Comparison of ENCODE assay signal across 16 cellular contexts in the genomic region with DNA sequence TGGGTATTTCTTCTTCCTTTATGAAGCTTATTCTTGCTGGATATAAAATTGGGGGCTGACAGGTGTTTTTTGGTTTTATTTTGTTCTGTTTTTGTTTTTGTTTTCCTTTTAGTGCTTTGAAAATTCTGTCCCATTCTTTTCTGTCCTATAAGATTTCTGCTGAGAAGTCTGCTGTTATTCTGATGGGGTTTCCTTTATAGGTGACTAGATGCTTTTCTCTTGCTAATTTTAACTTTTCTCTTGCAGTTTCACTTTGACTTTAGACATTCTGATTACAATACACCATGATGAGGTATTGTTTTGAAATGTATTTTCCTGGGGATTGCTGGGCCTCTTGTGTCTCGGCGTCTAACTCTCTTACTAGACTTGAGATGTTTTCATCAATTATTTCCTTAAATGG. TPM values are rescaled to one million over a fixed set of nuclear protein-coding genes. Genes with fewer than 3 reads are reported as not detected.
DNase-seq lines count a peak whose midpoint lies in the region; ATAC-seq and TF ChIP-seq lines count a peak whose summit lies in the region.
"Had no signal": no experiment of that assay in that cellular context is flagged by ENCODE, and none has a peak within 500 bp of the region (broad histone marks: within the 10 kb centered on the region; RNA-seq: fewer than 3 reads in every experiment).

No MANE protein-coding gene starts in this region.

- H3K27me3 Mint-ChIP-seq in activated naive CD8-positive, alpha-beta T cell treated with anti-CD3 and anti-CD28 coated beads, Interleukin-2, amount 50 U/mL, for 24 hours = no peaks in the 10 kb centered on the region
- H3K27me3 Mint-ChIP-seq: activated B cell treated with CpG ODN at 0.5 μM for 24 hours; activated naive CD4-positive, alpha-beta T cell treated with anti-CD3 and anti-CD28 coated beads, Interleukin-2, amount 50 U/mL, for 24 hours had no signal

- H3K4me1 ChIP-seq in ovary (ENCODE audit: insufficient read depth) = no peaks in the 10 kb centered on the region
- H3K4me1 ChIP-seq: colonic mucosa, SJSA1 had no signal

- WGBS in ovary, 3 donors = 94 to 96% (median 95%) methylated on average over 2 of the region's 2 CpGs

- H3K27me3 ChIP-seq in ovary = no peaks in the 10 kb centered on the region
- H3K27me3 ChIP-seq: colonic mucosa, SJSA1 had no signal

- H3K9me3 Mint-ChIP-seq in activated naive CD8-positive, alpha-beta T cell treated with anti-CD3 and anti-CD28 coated beads, Interleukin-2, amount 50 U/mL, for 24 hours = peaks cover 15% of the 10 kb centered on the region
- H3K9me3 Mint-ChIP-seq: activated naive CD4-positive, alpha-beta T cell treated with anti-CD3 and anti-CD28 coated beads, Interleukin-2, amount 50 U/mL, for 24 hours had no signal

- peaks cover 16% of the 10 kb centered on the region for H3K4me1 Mint-ChIP-seq in activated naive CD8-positive, alpha-beta T cell treated with anti-CD3 and anti-CD28 coated beads, Interleukin-2, amount 50 U/mL, for 24 hours

- no peak for TF ChIP-seq CTCF in ovary (IDR thresholded peaks at IDR 0.05)

- no peaks in the 10 kb centered on the region for H3K9me3 ChIP-seq in ovary
- H3K9me3 ChIP-seq: colonic mucosa, SJSA1 had no signal

- H3K4me3 ChIP-seq in ovary = no peak overlapping the region
- H3K4me3 ChIP-seq: colonic mucosa, SJSA1 had no signal

- no peak for DNase-seq in activated CD4-positive, CD25-positive, alpha-beta regulatory T cell treated with anti-CD3 and anti-CD28 coated beads, Interleukin-2, amount 50 U/mL, for 72 hours
- DNase-seq in activated naive CD8-positive, alpha-beta T cell treated with anti-CD3 and anti-CD28 coated beads, Interleukin-2, amount 50 U/mL, for 24 hours = no peak
- DNase-seq in ovary (no peak), NCI-H1417 treated with DMSO at 0.1 percent for 48 hours (lab: John Stamatoyannopoulos, UW) (no peak), UCSD-AML1 (lab: John Stamatoyannopoulos, UW; ENCODE audit: unreplicated experiment) (no peak)
- DNase-seq: activated B cell treated with CpG ODN at 0.5 μM for 24 hours; colonic mucosa; NCI-H748 treated with DMSO at 0.1 percent for 48 hours; stimulated activated CD4-positive, alpha-beta T cell treated with anti-CD3 and anti-CD28 coated beads, Interleukin-4, amount 100 ng/mL, for 1 hour had no signal

- H3K27ac ChIP-seq in ovary = no peak overlapping the region
- H3K27ac ChIP-seq: 22Rv1, colonic mucosa, SJSA1 had no signal

- no peak overlapping the region for H3K4me3 Mint-ChIP-seq in activated naive CD8-positive, alpha-beta T cell treated with anti-CD3 and anti-CD28 coated beads, Interleukin-2, amount 50 U/mL, for 24 hours
- H3K4me3 Mint-ChIP-seq: activated B cell treated with CpG ODN at 0.5 μM for 24 hours; activated naive CD4-positive, alpha-beta T cell treated with anti-CD3 and anti-CD28 coated beads, Interleukin-2, amount 50 U/mL, for 24 hours had no signal

- H3K36me3 Mint-ChIP-seq in activated naive CD8-positive, alpha-beta T cell treated with anti-CD3 and anti-CD28 coated beads, Interleukin-2, amount 50 U/mL, for 24 hours (ENCODE audit: low read depth) = peaks cover 49% of the 10 kb centered on the region

- peak overlapping the region; percentile 48 for H3K27ac Mint-ChIP-seq in activated naive CD8-positive, alpha-beta T cell treated with anti-CD3 and anti-CD28 coated beads, Interleukin-2, amount 50 U/mL, for 24 hours
- H3K27ac Mint-ChIP-seq: activated B cell treated with CpG ODN at 0.5 μM for 24 hours; activated naive CD4-positive, alpha-beta T cell treated with anti-CD3 and anti-CD28 coated beads, Interleukin-2, amount 50 U/mL, for 24 hours had no signal

- intact Hi-C loops in ovary (cut with DNase I) = no loop called here

- ATAC-seq in activated CD4-positive, CD25-positive, alpha-beta regulatory T cell treated with anti-CD3 and anti-CD28 coated beads, Interleukin-2, amount 50 U/mL, for 24 hours = peak; percentile 60 to 73
- ATAC-seq in GM21576 (IDR thresholded peaks at IDR 0.05; ENCODE audit: unreplicated experiment) (peak; percentile 59), HG03280 (IDR thresholded peaks at IDR 0.05; ENCODE audit: unreplicated experiment) (peak; percentile 66)
- ATAC-seq in activated naive CD8-positive, alpha-beta T cell treated with anti-CD3 and anti-CD28 coated beads, Interleukin-2, amount 50 U/mL, for 24 hours = no peak

- TF ChIP-seq EP300 in ovary (IDR thresholded peaks at IDR 0.05) = no peak

- no peaks in the 10 kb centered on the region for H3K36me3 ChIP-seq in ovary
- H3K36me3 ChIP-seq: colonic mucosa, SJSA1 had no signal

- no peak for TF ChIP-seq POLR2A in ovary (IDR thresholded peaks at IDR 0.05)

RNA-seq across cellular contexts. Expression of gene TTC14, which starts 22.8 kb away (rescaled TPM):
- 10 to 100 TPM; 46.1 to 62.1 (median 47.8) TPM for total RNA-seq in ovary
- 10 to 100 TPM; 22.8 to 34.2 TPM for polyA plus RNA-seq in ovary

RNA-seq across cellular contexts. Expression of gene CCDC39, which starts 54.6 kb away (rescaled TPM):
- total RNA-seq in ovary = 1 to 10 TPM in 2 of 7 donors, under 1 TPM in 4, not detected in 1; 0.69 to 5.4 (median 0.81) TPM
- polyA plus RNA-seq in ovary = under 1 TPM; 0.30 to 0.72 TPM
- total RNA-seq: activated B cell treated with CpG ODN at 0.5 μM for 24 hours, colonic mucosa, pulmonary artery endothelial cell, SJSA1 had no signal
